Comparison of ENCODE assay signal across 12 cellular contexts in genomic region chr5:178208540-178209227, GRCh38. TPM values are rescaled to one million over a fixed set of nuclear protein-coding genes. Genes with fewer than 3 reads are reported as not detected.
DNase-seq lines count a peak whose midpoint lies in the region; ATAC-seq and TF ChIP-seq lines count a peak whose summit lies in the region.
"Had no signal": no experiment of that assay in that cellular context is flagged by ENCODE, and none has a peak within 500 bp of the region (broad histone marks: within the 10 kb centered on the region; RNA-seq: fewer than 3 reads in every experiment).

No MANE protein-coding gene starts in this region.

- peaks cover 4% of the 10 kb centered on the region for H3K27me3 Mint-ChIP-seq in activated naive CD4-positive, alpha-beta T cell treated with anti-CD3 and anti-CD28 coated beads, Interleukin-2, amount 10 ng/mL, durations not matched to agents 7 days and 5 days
- H3K27me3 Mint-ChIP-seq in endothelial cell (ENCODE audit: unreplicated experiment): peaks cover 10% of the 10 kb centered on the region
- H3K27me3 Mint-ChIP-seq in stimulated activated naive B cell treated with anti-CD40 and anti-IgM and Interleukin-4, amounts not matched to agents 10 μg/mL and 1 μg/mL and 100 μg/mL, for 72 hours: peaks cover 4 to 5% of the 10 kb centered on the region in 2 donors

- ATAC-seq in stimulated activated naive B cell treated with anti-CD40 and anti-IgM and Interleukin-4, amounts not matched to agents 10 μg/mL and 1 μg/mL and 100 μg/mL, for 72 hours (replicated peaks): no peak
- no peak for ATAC-seq in GM18858 (IDR thresholded peaks at IDR 0.05; ENCODE audit: unreplicated experiment)
- ATAC-seq in HG03571 (IDR thresholded peaks at IDR 0.05; ENCODE audit: unreplicated experiment): no peak
- ATAC-seq in GM21737 (IDR thresholded peaks at IDR 0.05; ENCODE audit: unreplicated experiment): no peak
- ATAC-seq: left ventricle myocardium superior had no signal

- H3K9me3 Mint-ChIP-seq in activated naive CD4-positive, alpha-beta T cell treated with anti-CD3 and anti-CD28 coated beads, Interleukin-2, amount 10 ng/mL, durations not matched to agents 7 days and 5 days: no peaks in the 10 kb centered on the region
- H3K9me3 Mint-ChIP-seq in endothelial cell (ENCODE audit: unreplicated experiment): no peaks in the 10 kb centered on the region
- peaks cover 0 to 3% of the 10 kb centered on the region in 2 donors for H3K9me3 Mint-ChIP-seq in stimulated activated naive B cell treated with anti-CD40 and anti-IgM and Interleukin-4, amounts not matched to agents 10 μg/mL and 1 μg/mL and 100 μg/mL, for 72 hours

- H3K36me3 Mint-ChIP-seq in activated naive CD4-positive, alpha-beta T cell treated with anti-CD3 and anti-CD28 coated beads, Interleukin-2, amount 10 ng/mL, durations not matched to agents 7 days and 5 days: peaks cover 79% of the 10 kb centered on the region
- H3K36me3 Mint-ChIP-seq in endothelial cell (ENCODE audit: low read depth, unreplicated experiment): peaks cover 53% of the 10 kb centered on the region
- peaks cover 51 to 75% of the 10 kb centered on the region in 2 donors for H3K36me3 Mint-ChIP-seq in stimulated activated naive B cell treated with anti-CD40 and anti-IgM and Interleukin-4, amounts not matched to agents 10 μg/mL and 1 μg/mL and 100 μg/mL, for 72 hours

- DNase-seq in activated naive CD4-positive, alpha-beta T cell treated with anti-CD3 and anti-CD28 coated beads, Interleukin-2, amount 10 ng/mL, durations not matched to agents 7 days and 5 days: peak; percentile 20
- DNase-seq in activated naive CD4-positive, alpha-beta T cell treated with Interleukin-2 at 50 U/mL for 16 hours: no peak
- DNase-seq in NB4 (ENCODE audit: low read depth) (peak; percentile 51), endothelial cell (ENCODE audit: low spot score) (no peak)
- no peak for DNase-seq in stimulated activated naive B cell treated with anti-CD40 and anti-IgM and Interleukin-4, amounts not matched to agents 10 μg/mL and 1 μg/mL and 100 μg/mL, for 72 hours
- DNase-seq: COR-L47, left ventricle myocardium superior had no signal

- H3K27ac Mint-ChIP-seq in activated naive CD4-positive, alpha-beta T cell treated with anti-CD3 and anti-CD28 coated beads, Interleukin-2, amount 10 ng/mL, durations not matched to agents 7 days and 5 days: no peak overlapping the region
- H3K27ac Mint-ChIP-seq in endothelial cell (ENCODE audit: unreplicated experiment): no peak overlapping the region
- H3K27ac Mint-ChIP-seq in stimulated activated naive B cell treated with anti-CD40 and anti-IgM and Interleukin-4, amounts not matched to agents 10 μg/mL and 1 μg/mL and 100 μg/mL, for 72 hours: peak overlapping the region; percentile 84

- no peak for TF ChIP-seq POLR2A in NB4 (IDR thresholded peaks at IDR 0.05; ENCODE audit: extremely low read depth, insufficient read length)

- CTCF ChIA-PET in activated naive CD4-positive, alpha-beta T cell treated with anti-CD3 and anti-CD28 coated beads, Interleukin-2, amount 10 ng/mL, durations not matched to agents 7 days and 5 days (lab: Charles Lee): no interaction called here

- peaks cover 36% of the 10 kb centered on the region for H3K4me1 Mint-ChIP-seq in activated naive CD4-positive, alpha-beta T cell treated with anti-CD3 and anti-CD28 coated beads, Interleukin-2, amount 10 ng/mL, durations not matched to agents 7 days and 5 days
- H3K4me1 Mint-ChIP-seq in endothelial cell (ENCODE audit: unreplicated experiment): peaks cover 27% of the 10 kb centered on the region
- peaks cover 40 to 62% of the 10 kb centered on the region in 2 donors for H3K4me1 Mint-ChIP-seq in stimulated activated naive B cell treated with anti-CD40 and anti-IgM and Interleukin-4, amounts not matched to agents 10 μg/mL and 1 μg/mL and 100 μg/mL, for 72 hours

- no peak overlapping the region for H3K4me3 Mint-ChIP-seq in activated naive CD4-positive, alpha-beta T cell treated with anti-CD3 and anti-CD28 coated beads, Interleukin-2, amount 10 ng/mL, durations not matched to agents 7 days and 5 days
- H3K4me3 Mint-ChIP-seq in endothelial cell (ENCODE audit: unreplicated experiment): peak overlapping the region; percentile 31
- no peak overlapping the region for H3K4me3 Mint-ChIP-seq in stimulated activated naive B cell treated with anti-CD40 and anti-IgM and Interleukin-4, amounts not matched to agents 10 μg/mL and 1 μg/mL and 100 μg/mL, for 72 hours

- H3K4me3 ChIP-seq in NB4 (ENCODE audit: low read depth, low read length): no peak overlapping the region
- H3K4me3 ChIP-seq: SJSA1 had no signal

- TF ChIP-seq CTCF in NB4 (IDR thresholded peaks at IDR 0.05; ENCODE audit: low read depth, low read length) (peak; percentile 15), endothelial cell (IDR thresholded peaks at IDR 0.05; ENCODE audit: unreplicated experiment) (no peak)

RNA-seq across cellular contexts. Expression of gene HNRNPAB, which starts 4.4 kb away (rescaled TPM):
- 162 TPM for total RNA-seq in endothelial cell (ENCODE audit: unreplicated experiment)

RNA-seq across cellular contexts. Expression of gene GMCL2, which starts 21.5 kb away (rescaled TPM):
- total RNA-seq in endothelial cell (ENCODE audit: unreplicated experiment): not detected
- total RNA-seq: esophagus mucosa, left ventricle myocardium superior, SJSA1 had no signal

RNA-seq across cellular contexts. Expression of gene PHYKPL, which starts 23.9 kb away (rescaled TPM):
- 53.1 TPM for total RNA-seq in endothelial cell (ENCODE audit: unreplicated experiment)

RNA-seq across cellular contexts. Expression of gene NHP2, which starts 55.0 kb away (rescaled TPM):
- total RNA-seq in endothelial cell (ENCODE audit: unreplicated experiment): 84.7 TPM

Comparison
In these comparisons a context has a peak if more than half of its experiments do, and no peak if none do; other contexts are left out.
1. DNase-seq: peak in activated naive CD4-positive, alpha-beta T cell treated with anti-CD3 and anti-CD28 coated beads, Interleukin-2, amount 10 ng/mL, durations not matched to agents 7 days and 5 days (single experiment) and NB4 (single experiment); none in activated naive CD4-positive, alpha-beta T cell treated with Interleukin-2 at 50 U/mL for 16 hours (single experiment), endothelial cell (single experiment) and stimulated activated naive B cell treated with anti-CD40 and anti-IgM and Interleukin-4, amounts not matched to agents 10 μg/mL and 1 μg/mL and 100 μg/mL, for 72 hours (single experiment).